8 cellular contexts compared by ENCODE assay signal in the genomic region with DNA sequence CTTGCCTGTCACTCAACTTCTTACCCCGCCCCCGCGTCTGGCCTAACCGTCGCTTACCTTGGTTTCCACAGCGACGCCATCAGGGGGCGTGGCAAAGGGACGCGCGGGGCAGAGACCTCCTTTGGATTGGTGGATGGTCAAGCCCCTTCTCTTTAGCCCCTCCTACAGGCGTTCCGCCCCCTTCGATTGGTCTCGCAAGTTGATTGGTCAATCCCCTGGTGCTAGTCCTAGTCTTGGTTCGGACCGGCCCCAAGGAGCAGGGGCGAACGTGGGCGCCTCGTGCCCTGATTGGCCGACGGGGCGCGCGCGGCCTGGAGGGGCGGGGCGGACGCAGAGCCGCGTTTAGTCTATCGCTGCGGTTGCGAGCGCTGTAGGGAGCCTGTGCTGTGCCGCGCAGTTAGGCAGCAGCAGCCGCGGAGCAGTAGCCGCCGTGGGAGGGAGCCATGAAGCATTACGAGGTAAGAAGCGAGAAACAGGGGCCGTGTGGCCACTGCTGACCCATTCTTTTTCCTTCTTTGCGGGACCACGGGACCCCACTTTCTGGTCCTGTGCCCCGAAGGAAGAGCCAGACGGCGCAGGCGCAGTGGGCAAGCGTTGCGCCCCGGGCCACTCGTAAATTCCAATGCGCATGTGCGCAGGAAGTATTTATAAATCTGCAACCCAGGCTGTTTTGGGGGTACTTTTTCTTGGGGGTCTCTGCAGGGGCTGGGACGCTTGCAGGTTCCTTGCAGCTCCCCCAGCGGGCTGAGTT. TPM values are rescaled to one million over a fixed set of nuclear protein-coding genes. Genes with fewer than 3 reads are reported as not detected.
DNase-seq lines count a peak whose midpoint lies in the region; ATAC-seq, FAIRE-seq and TF ChIP-seq lines count a peak whose summit lies in the region.

A gene with protein sequence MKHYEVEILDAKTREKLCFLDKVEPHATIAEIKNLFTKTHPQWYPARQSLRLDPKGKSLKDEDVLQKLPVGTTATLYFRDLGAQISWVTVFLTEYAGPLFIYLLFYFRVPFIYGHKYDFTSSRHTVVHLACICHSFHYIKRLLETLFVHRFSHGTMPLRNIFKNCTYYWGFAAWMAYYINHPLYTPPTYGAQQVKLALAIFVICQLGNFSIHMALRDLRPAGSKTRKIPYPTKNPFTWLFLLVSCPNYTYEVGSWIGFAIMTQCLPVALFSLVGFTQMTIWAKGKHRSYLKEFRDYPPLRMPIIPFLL (plus strand): TSS at position 341 of the 751 bp plus-strand sequence. CDS start 103 bp downstream, at position 444.

- peaks cover 6% of the 10 kb centered on the region for H3K79me2 ChIP-seq in trophoblast cell (ENCODE audit: control insufficient read depth, insufficient read depth, low read length, poor library complexity)

- POLR2A ChIA-PET in T-cell (lab: Charles Lee) = interaction anchor here in 1 of 2 donors (0.5 to 1.0 kb wide), 2 partner anchors 9 to 14 kb away, joined by 4 to 8 read pairs; no protein-coding TSS in a partner anchor

- H4K91ac ChIP-seq in trophoblast cell (ENCODE audit: low read depth, low read length) = peak within 1 kb of the TSS; percentile 65

- peaks cover 23% of the 10 kb centered on the region for H3K79me1 ChIP-seq in trophoblast cell (ENCODE audit: low read length)

- peak within 1 kb of the TSS; percentile 98 for H3K4ac ChIP-seq in trophoblast cell (ENCODE audit: low read depth, low read length)

- peaks cover 33 to 67% (median 57%) of the 10 kb centered on the region in 3 donors for H3K4me1 Mint-ChIP-seq in T-cell

- no peak for TF ChIP-seq CTCF in cardiac muscle cell (IDR thresholded peaks at IDR 0.05; ENCODE audit: low read depth, low read length)
- no peak for TF ChIP-seq CTCF in transverse colon (IDR thresholded peaks at IDR 0.05)

- H2BK5ac ChIP-seq in trophoblast cell (ENCODE audit: low read depth, low read length, poor library complexity) = peak within 1 kb of the TSS; percentile 66

- H3K4me2 ChIP-seq in trophoblast cell (ENCODE audit: low read length) = peak within 1 kb of the TSS; percentile 100

- DNase-seq in GM12891 (ENCODE audit: insufficient read length, low spot score) = peak; percentile 88
- DNase-seq in NCI-H1436 treated with DMSO at 0.1 percent for 48 hours (lab: John Stamatoyannopoulos, UW) = peak; percentile 98
- peak; percentile 99 to 100 (median 100) for DNase-seq in T-cell
- DNase-seq in cardiac muscle cell (ENCODE audit: low read depth in 1 of 2, low spot score in 1 of 2) = peak; percentile 100
- peak; percentile 100 for DNase-seq in trophoblast cell
- peak; percentile 100 for DNase-seq in transverse colon

- H4K12ac ChIP-seq in trophoblast cell (ENCODE audit: low read depth, low read length) = peak within 1 kb of the TSS; percentile 84

- WGBS in adipose tissue, 3 donors = 0% methylated on average over 56 to 59 of the region's 59 CpGs
- WGBS in trophoblast cell (ENCODE audit: extremely low coverage, insufficient coverage, insufficient read length) = no CpG with 5 or more reads among the region's 59 CpGs
- WGBS in transverse colon (ENCODE audit: low coverage in 1 of 2), 2 donors = 1% methylated on average over 40 of the region's 59 CpGs; no CpG with 5 or more reads in 1 of the 2 donors

- no peak within 1 kb of the TSS for H3K23ac ChIP-seq in trophoblast cell (ENCODE audit: low read length)

- in situ Hi-C loops in transverse colon (cut with MboI; ENCODE audit: low pct_ligation_motif_present in 1 of 4, low pct_unique_long_range_greater_than_20kb in 1 of 4, low sequenced_read_pairs in 3 of 4) = no loop called here

- peak within 1 kb of the TSS; percentile 97 to 98 for H3K27ac Mint-ChIP-seq in T-cell

- H4K8ac ChIP-seq in trophoblast cell (ENCODE audit: low read depth, low read length) = peak within 1 kb of the TSS; percentile 88

- CTCF ChIA-PET in T-cell (lab: Charles Lee) = no interaction called here

- peak within 1 kb of the TSS; percentile 97 for H3K18ac ChIP-seq in trophoblast cell (ENCODE audit: low read length)

- H3K9ac ChIP-seq in trophoblast cell (ENCODE audit: low read length) = peak within 1 kb of the TSS; percentile 93

- H3K27me3 ChIP-seq in cardiac muscle cell (no peaks in the 10 kb centered on the region), trophoblast cell (ENCODE audit: insufficient read depth, low read length) (no peaks in the 10 kb centered on the region), transverse colon (no peaks in the 10 kb centered on the region)

- peak within 1 kb of the TSS; percentile 88 for H2AK5ac ChIP-seq in trophoblast cell (ENCODE audit: low read length)

- H2BK12ac ChIP-seq in trophoblast cell (ENCODE audit: low read length) = peak within 1 kb of the TSS; percentile 73

- FAIRE-seq in GM12891 (lab: Jason Lieb, UNC) = peak; percentile 99

- H3K27me3 Mint-ChIP-seq in T-cell = no peaks in the 10 kb centered on the region

- peak within 1 kb of the TSS; percentile 84 for H2BK120ac ChIP-seq in trophoblast cell (ENCODE audit: insufficient read depth, low read length, poor library complexity)

- peak; percentile 94 for ATAC-seq in HG02840 (IDR thresholded peaks at IDR 0.05; ENCODE audit: low FRiP score, unreplicated experiment)
- peak; percentile 90 to 97 (median 95) for ATAC-seq in T-cell (replicated peaks in 1 of 4)

- peak within 1 kb of the TSS; percentile 63 for H3K4me3 ChIP-seq in cardiac muscle cell
- H3K4me3 ChIP-seq in trophoblast cell (ENCODE audit: low read depth, low read length) = peak within 1 kb of the TSS; percentile 94
- peak within 1 kb of the TSS; percentile 53 to 89 (median 76) for H3K4me3 ChIP-seq in transverse colon

- H3K9me3 Mint-ChIP-seq in T-cell = no peaks in the 10 kb centered on the region

- peak within 1 kb of the TSS; percentile 46 for H2AFZ ChIP-seq in trophoblast cell (ENCODE audit: insufficient read depth, low read length, poor library complexity)

- TF ChIP-seq POLR2A in GM12891 (IDR thresholded peaks at IDR 0.05; ENCODE audit: low read depth, low read length) (peak; percentile 93), transverse colon (IDR thresholded peaks at IDR 0.05) (peak; percentile 99)

- no peak for TF ChIP-seq EP300 in transverse colon (IDR thresholded peaks at IDR 0.05; ENCODE audit: low read depth)

- H3K27ac ChIP-seq in adipose tissue (ENCODE audit: low read depth, low read length) = no peak within 1 kb of the TSS
- peak within 1 kb of the TSS; percentile 67 for H3K27ac ChIP-seq in cardiac muscle cell
- peak within 1 kb of the TSS; percentile 66 for H3K27ac ChIP-seq in trophoblast cell (ENCODE audit: low read depth, low read length)
- H3K27ac ChIP-seq in transverse colon = peak within 1 kb of the TSS; percentile 93 to 98 (median 96)

- intact Hi-C loops in transverse colon (cut with DNase I; ENCODE audit: low total_unique reads) = no loop called here

- peak within 1 kb of the TSS; percentile 61 for H3K14ac ChIP-seq in trophoblast cell (ENCODE audit: low read length)

- H3K9me3 ChIP-seq in cardiac muscle cell (ENCODE audit: low read depth) = no peaks in the 10 kb centered on the region
- H3K9me3 ChIP-seq in trophoblast cell (ENCODE audit: insufficient read depth, low read depth, low read length) = peaks cover 2% of the 10 kb centered on the region
- H3K9me3 ChIP-seq in transverse colon = no peaks in the 10 kb centered on the region

- peaks cover 4% of the 10 kb centered on the region for H3K36me3 Mint-ChIP-seq in T-cell

- H3K36me3 ChIP-seq in cardiac muscle cell = no peaks in the 10 kb centered on the region
- H3K36me3 ChIP-seq in trophoblast cell (ENCODE audit: control insufficient read depth in 1 of 2, insufficient read depth in 2 of 2, low read length in 2 of 2) = no peaks in the 10 kb centered on the region
- no peaks in the 10 kb centered on the region for H3K36me3 ChIP-seq in transverse colon

- H3K4me3 Mint-ChIP-seq in T-cell = peak within 1 kb of the TSS; percentile 84 to 93 (median 92)

- H3K4me1 ChIP-seq in cardiac muscle cell (ENCODE audit: low read depth) (peaks cover 4% of the 10 kb centered on the region), trophoblast cell (ENCODE audit: control insufficient read depth in 1 of 2, insufficient read depth in 2 of 2, low read length in 2 of 2) (peaks cover 16 to 22% of the 10 kb centered on the region in 2 experiments), transverse colon (peaks cover 6 to 24% (median 14%) of the 10 kb centered on the region in 4 donors)

TF ChIP-seq in GM12891, 5 proteins besides CTCF, POLR2A, EP300 and RAD21:
- TF ChIP-seq SPI1 (IDR thresholded peaks at IDR 0.05; ENCODE audit: low read depth, low read length) (no peak), TAF1 (IDR thresholded peaks at IDR 0.05; ENCODE audit: low read depth, low read length) (peak; percentile 94), POU2F2 (IDR thresholded peaks at IDR 0.05; ENCODE audit: low read depth, low read length) (no peak; the same call in 1 of the 2 replicates), PAX5 (IDR thresholded peaks at IDR 0.05; ENCODE audit: insufficient read depth, low read length, severe bottlenecking) (no peak), POLR2AphosphoS5 (IDR thresholded peaks at IDR 0.05; ENCODE audit: low read depth, low read length) (peak; percentile 94)

RNA-seq across cellular contexts. Expression of the gene that starts here (rescaled TPM):
- 50.2 TPM for polyA plus RNA-seq in GM12891 (2012; ENCODE audit: low read depth, missing spikeins)
- 100 to 1,000 TPM; 137 to 207 (median 171) TPM for total RNA-seq in T-cell
- 100 to 1,000 TPM in 2 of 3 donors, 10 to 100 TPM in 1; 82.2 to 242 (median 129) TPM for polyA plus RNA-seq in adipose tissue
- total RNA-seq in cardiac muscle cell = 77.4 and 83.1 TPM in 2 replicates
- 245 and 345 TPM in 2 replicates for polyA plus RNA-seq in cardiac muscle cell
- polyA plus RNA-seq in trophoblast cell (2013) = 261 and 265 TPM in 2 replicates
- total RNA-seq in transverse colon = 100 to 1,000 TPM in 1 of 4 donors, 10 to 100 TPM in 3; 36.6 to 145 (median 69.3) TPM
